In the genomic region with DNA sequence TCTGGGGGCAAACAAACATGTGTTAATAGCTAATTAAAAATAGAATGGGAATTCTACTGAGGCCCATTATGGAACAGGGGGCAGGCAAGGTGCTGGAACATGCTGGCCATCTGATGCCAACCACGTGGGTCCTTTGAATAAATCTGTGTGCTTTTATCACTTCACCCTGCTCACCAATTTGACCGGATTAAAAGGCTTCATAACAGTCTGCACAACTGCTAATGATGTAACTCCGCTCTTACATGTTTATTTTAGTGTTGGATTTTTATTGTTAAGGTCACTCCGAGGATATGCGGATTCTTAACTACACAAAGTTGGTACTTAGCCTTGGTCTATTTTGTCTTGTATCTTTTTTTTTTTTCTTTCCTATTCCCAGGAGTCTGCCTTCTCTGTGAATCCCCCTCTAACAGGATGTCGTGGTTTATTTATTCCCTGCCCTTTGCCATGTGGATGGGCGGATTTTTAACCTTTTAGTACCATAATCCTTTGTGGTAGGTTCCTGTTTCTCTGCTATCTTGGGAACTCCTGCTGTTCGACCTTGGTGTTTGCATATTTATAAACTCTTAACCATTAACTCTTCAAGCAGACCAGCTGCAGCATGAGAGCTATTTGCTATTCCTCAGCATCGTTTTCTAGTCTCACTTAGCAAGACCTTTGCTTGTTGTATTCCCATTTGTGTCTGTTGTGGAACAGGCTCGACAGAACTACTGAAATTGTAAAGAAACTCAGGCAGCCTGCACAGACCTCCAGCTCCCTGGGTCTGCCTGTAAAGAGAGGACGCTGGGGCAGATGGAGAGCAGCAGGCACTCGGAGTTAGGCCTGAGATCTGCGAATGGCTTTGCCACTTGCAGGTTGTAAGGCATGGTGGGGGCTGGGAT, we compare ENCODE assay signal across 9 cellular contexts. TPM values are rescaled to one million over a fixed set of nuclear protein-coding genes. Genes with fewer than 3 reads are reported as not detected.
DNase-seq lines count a peak whose midpoint lies in the region; ATAC-seq and TF ChIP-seq lines count a peak whose summit lies in the region.
"Had no signal": no experiment of that assay in that cellular context is flagged by ENCODE, and none has a peak within 500 bp of the region (broad histone marks: within the 10 kb centered on the region; RNA-seq: fewer than 3 reads in every experiment).

No MANE protein-coding gene starts in this region.

- TF ChIP-seq CTCF in GM13977 (IDR thresholded peaks at IDR 0.05; ENCODE audit: extremely low read depth, insufficient read depth, missing control alignments) (no peak), coronary artery (IDR thresholded peaks at IDR 0.05) (no peak)

- intact Hi-C loops in Right ventricle myocardium inferior (cut with DNase I): no loop called here
- intact Hi-C loops in cardiac septum (cut with DNase I): no loop called here
- intact Hi-C loops in left ventricle myocardium superior (cut with micrococcal nuclease): no loop called here

- ATAC-seq in Right ventricle myocardium inferior: peak; percentile 55
- ATAC-seq in left ventricle myocardium superior: peak; percentile 86

- in situ Hi-C loops in GM13977 (cut with MboI; ENCODE audit: low pct_unique_long_range_greater_than_20kb, low sequenced_read_pairs, unreplicated experiment): no loop called here

- no peak overlapping the region for H3K27ac ChIP-seq in coronary artery

- no peak overlapping the region for H3K4me3 ChIP-seq in coronary artery

- DNase-seq in Right ventricle myocardium inferior (ENCODE audit: missing footprints) (no peak), cardiac septum (ENCODE audit: low spot score) (no peak), NCI-H69 (lab: John Stamatoyannopoulos, UW) (peak; percentile 58), left ventricle myocardium superior (peak; percentile 46), GM13977 (ENCODE audit: low spot score) (no peak), islet precursor cell (no peak), coronary artery (ENCODE audit: low spot score) (no peak)
- no peak for DNase-seq in activated CD4-positive, CD25-positive, alpha-beta regulatory T cell (lab: John Stamatoyannopoulos, UW)
- DNase-seq: activated T-cell treated with anti-CD3 and anti-CD28 coated beads, Interleukin-2, amount 50 U/mL, for 24 hours had no signal

RNA-seq across cellular contexts. Expression of gene TRIM2, which starts 38.0 kb away (rescaled TPM):
- total RNA-seq in Right ventricle myocardium inferior: 14.7 TPM
- 23.4 TPM for total RNA-seq in cardiac septum
- total RNA-seq in left ventricle myocardium superior: 18.6 TPM

Comparison
In these comparisons a context has a peak if more than half of its experiments do, and no peak if none do; other contexts are left out.
1. DNase-seq: peak in NCI-H69 (single experiment) and left ventricle myocardium superior (single experiment); none in Right ventricle myocardium inferior (single experiment), cardiac septum (single experiment), GM13977 (single experiment), islet precursor cell (single experiment), activated CD4-positive, CD25-positive, alpha-beta regulatory T cell (0 of 4) and coronary artery (single experiment).